21 cellular contexts compared by ENCODE assay signal in genomic region chr22:37002633-37003032, GRCh38. TPM values are rescaled to one million over a fixed set of nuclear protein-coding genes. Genes with fewer than 3 reads are reported as not detected.
DNase-seq lines count a peak whose midpoint lies in the region; ATAC-seq, FAIRE-seq and TF ChIP-seq lines count a peak whose summit lies in the region.
"Had no signal": no experiment of that assay in that cellular context is flagged by ENCODE, and none has a peak within 500 bp of the region (broad histone marks: within the 10 kb centered on the region; RNA-seq: fewer than 3 reads in every experiment).

No MANE protein-coding gene starts in this region.

- H4K20me1 ChIP-seq in H1 (replicated peaks in 1 of 2; ENCODE audit: control insufficient read depth in 1 of 2, insufficient read depth in 2 of 2, low read length in 2 of 2), result no peaks in the 10 kb centered on the region
- no peaks in the 10 kb centered on the region for H4K20me1 ChIP-seq in GM23248 (ENCODE audit: insufficient read depth)
- H4K20me1 ChIP-seq: BLaER1 treated with 17β-estradiol and CSF1 and Interleukin-3, amounts not matched to agents 10 nM and 100 nM had no signal

- no peak for TF ChIP-seq POLR2A in H1 (IDR thresholded peaks at IDR 0.05; ENCODE audit: control extremely low read depth in 1 of 2, low read depth in 2 of 2, low read length in 2 of 2)

- H2BK5ac ChIP-seq in H1 (ENCODE audit: low read depth, low read length) (no peak overlapping the region), neuronal stem cell (ENCODE audit: low read length) (no peak overlapping the region)

- ATAC-seq in activated CD8-positive, alpha-beta memory T cell treated with anti-CD3 and anti-CD28 coated beads, Interleukin-2, amount 10 ng/mL, durations not matched to agents 7 days and 5 days, result no peak
- ATAC-seq: HCT116 had no signal

- no peaks in the 10 kb centered on the region for H3F3A ChIP-seq in GM23248 (ENCODE audit: insufficient read depth)

- H3K23me2 ChIP-seq in H1 (ENCODE audit: low read depth, low read length), result no peaks in the 10 kb centered on the region

- H3K18ac ChIP-seq in H1 (ENCODE audit: extremely low read depth, low read length) (no peak overlapping the region), neuronal stem cell (ENCODE audit: low read length) (peak overlapping the region; percentile 59)

- H3K4me3 ChIP-seq in H1 (ENCODE audit: extremely low read depth in 1 of 4, insufficient read depth in 2 of 4, low read depth in 3 of 4, low read length in 4 of 4) (no peak overlapping the region), neuronal stem cell (ENCODE audit: low read length in 2 of 2) (no peak overlapping the region), GM23248 (no peak overlapping the region)
- H3K4me3 ChIP-seq: BLaER1 treated with 17β-estradiol and CSF1 and Interleukin-3, amounts not matched to agents 10 nM and 100 nM had no signal

- no peaks in the 10 kb centered on the region for H3K36me3 ChIP-seq in H1 (ENCODE audit: control insufficient read depth in 2 of 4, insufficient read depth in 4 of 4, low read length in 3 of 4)
- H3K36me3 ChIP-seq in neuronal stem cell (replicated peaks in 1 of 2; ENCODE audit: control insufficient read depth in 2 of 2, insufficient read depth in 2 of 2, low read length in 2 of 2), result no peaks in the 10 kb centered on the region
- H3K36me3 ChIP-seq in GM23248 (ENCODE audit: low read depth), result no peaks in the 10 kb centered on the region
- H3K36me3 ChIP-seq: BLaER1 treated with 17β-estradiol and CSF1 and Interleukin-3, amounts not matched to agents 10 nM and 100 nM had no signal

- WGBS in H1 (ENCODE audit: extremely low coverage in 1 of 2, insufficient coverage in 1 of 2, insufficient read length in 1 of 2, insufficient replicate concordance in 2 of 2, low coverage in 1 of 2, low lambda C conversion rate in 2 of 2, missing lambda C conversion rate in 1 of 2), 2 experiments, result 88% methylated on average over 7 of the region's 7 CpGs; no CpG with 5 or more reads in 1 of the 2 experiments
- WGBS in neuronal stem cell (ENCODE audit: extremely low coverage in 2 of 2, insufficient read length in 2 of 2, insufficient replicate concordance in 1 of 2), 2 donors, result no CpG with 5 or more reads among the region's 7 CpGs
- 40 to 57% methylated on average over 6 to 7 of the region's 7 CpGs for WGBS in GM23248 (ENCODE audit: low coverage in 1 of 2, low lambda C conversion rate in 2 of 2, missing lambda C conversion rate in 2 of 2), 2 experiments

- no peaks in the 10 kb centered on the region for H3K9me2 ChIP-seq in GM23248 (ENCODE audit: insufficient read depth)

- FAIRE-seq in H1 (lab: Jason Lieb, UNC), result no peak
- FAIRE-seq: G401.6, GM12891, H54 had no signal

- no peak overlapping the region for H3K4me2 ChIP-seq in H1 (ENCODE audit: insufficient read depth in 1 of 2, low read depth in 2 of 2, low read length in 2 of 2)
- H3K4me2 ChIP-seq in neuronal stem cell (ENCODE audit: insufficient read depth, low read length, poor library complexity, severe bottlenecking), result no peak overlapping the region
- no peak overlapping the region for H3K4me2 ChIP-seq in GM23248 (ENCODE audit: unreplicated experiment)
- H3K4me2 ChIP-seq: BLaER1 treated with 17β-estradiol and CSF1 and Interleukin-3, amounts not matched to agents 10 nM and 100 nM had no signal

- H3K27me3 ChIP-seq in H1 (replicated peaks in 1 of 4; ENCODE audit: control insufficient read depth in 3 of 4, extremely low read depth in 1 of 4, insufficient read depth in 3 of 4, low read length in 3 of 4) (peaks cover 0 to 3% (median 1%) of the 10 kb centered on the region in 4 experiments; a peak in 1 of 7 replicates), neuronal stem cell (ENCODE audit: control insufficient read depth in 3 of 3, insufficient read depth in 3 of 3, low read depth in 1 of 3, low read length in 3 of 3) (peaks cover 0 to 23% (median 0%) of the 10 kb centered on the region in 3 experiments), GM23248 (replicated peaks; ENCODE audit: insufficient read depth) (peaks cover 23% of the 10 kb centered on the region)
- H3K27me3 ChIP-seq: BLaER1 treated with 17β-estradiol and CSF1 and Interleukin-3, amounts not matched to agents 10 nM and 100 nM had no signal

- CTCF ChIA-PET in activated naive CD4-positive, alpha-beta T cell treated with anti-CD3 and anti-CD28 coated beads, Interleukin-2, amount 10 ng/mL, durations not matched to agents 7 days and 5 days (lab: Charles Lee), result no interaction called here
- CTCF ChIA-PET in H1 (lab: Charles Lee; ENCODE audit: partially characterized antibody), result interaction anchor here (0.5 to 5.4 kb wide), 3 partner anchors 19 to 25 kb away, joined by 3 to 25 read pairs (median 3); no protein-coding TSS in a partner anchor
- CTCF ChIA-PET in activated CD8-positive, alpha-beta memory T cell treated with anti-CD3 and anti-CD28 coated beads, Interleukin-2, amount 10 ng/mL, durations not matched to agents 7 days and 5 days (lab: Charles Lee), result no interaction called here

- H2AFZ ChIP-seq in H1 (ENCODE audit: low read length), result peak overlapping the region; percentile 56; the same call in 1 of the 2 replicates
- H2AFZ ChIP-seq in neuronal stem cell (ENCODE audit: low read length), result no peak overlapping the region
- no peak overlapping the region for H2AFZ ChIP-seq in GM23248

- no peak overlapping the region for H2BK15ac ChIP-seq in H1 (ENCODE audit: low read length)
- H2BK15ac ChIP-seq in neuronal stem cell (ENCODE audit: low read length), result no peak overlapping the region

- POLR2A ChIA-PET in H1 (lab: Charles Lee; ENCODE audit: partially characterized antibody), result no interaction called here

- no peaks in the 10 kb centered on the region for H3K36me3 Mint-ChIP-seq in activated naive CD4-positive, alpha-beta T cell treated with anti-CD3 and anti-CD28 coated beads, Interleukin-2, amount 10 ng/mL, durations not matched to agents 7 days and 5 days
- H3K36me3 Mint-ChIP-seq in activated CD8-positive, alpha-beta memory T cell treated with anti-CD3 and anti-CD28 coated beads, Interleukin-2, amount 10 ng/mL, durations not matched to agents 7 days and 5 days, result no peaks in the 10 kb centered on the region
- H3K36me3 Mint-ChIP-seq: CD4-positive, CD25-positive, alpha-beta regulatory T cell; IgD-negative memory B cell had no signal

- H2AK5ac ChIP-seq in H1 (ENCODE audit: low read depth, low read length) (no peak overlapping the region), neuronal stem cell (ENCODE audit: low read depth, low read length) (no peak overlapping the region)

- TF ChIP-seq CTCF in H1 (IDR thresholded peaks at IDR 0.05; ENCODE audit: control extremely low read depth in 1 of 3, insufficient read depth in 1 of 3, low read depth in 1 of 3, low read length in 3 of 3), result no peak

- H3K23ac ChIP-seq in H1 (ENCODE audit: insufficient read length), result no peak overlapping the region
- no peak overlapping the region for H3K23ac ChIP-seq in neuronal stem cell (ENCODE audit: low read depth, low read length, poor library complexity)

- H3K14ac ChIP-seq in H1 (ENCODE audit: insufficient read length) (no peak overlapping the region), neuronal stem cell (ENCODE audit: low read length) (no peak overlapping the region)

- H3K9ac ChIP-seq in H1 (replicated peaks in 1 of 4; ENCODE audit: extremely low read depth in 1 of 4, low read depth in 3 of 4, low read length in 3 of 4), result no peak overlapping the region
- H3K9ac ChIP-seq in neuronal stem cell (ENCODE audit: low read depth, low read length, poor library complexity), result no peak overlapping the region
- no peak overlapping the region for H3K9ac ChIP-seq in GM23248
- H3K9ac ChIP-seq: BLaER1 treated with 17β-estradiol and CSF1 and Interleukin-3, amounts not matched to agents 10 nM and 100 nM had no signal

- TF ChIP-seq RAD21 in H1 (IDR thresholded peaks at IDR 0.05 in 1 of 2, conservative IDR thresholded peaks at IDR 0.05 in 1 of 2; ENCODE audit: low read depth in 2 of 2, low read length in 2 of 2), result no peak

- no peak overlapping the region for H3K56ac ChIP-seq in H1 (replicated peaks; ENCODE audit: insufficient read length, low read depth, low read length)

- peak; percentile 16 for DNase-seq in activated naive CD4-positive, alpha-beta T cell treated with anti-CD3 and anti-CD28 coated beads, Interleukin-2, amount 10 ng/mL, durations not matched to agents 7 days and 5 days
- no peak for DNase-seq in activated naive CD4-positive, alpha-beta T cell treated with anti-CD3 and anti-CD28 coated beads, Interleukin-2, amount 50 U/mL, for 16 hours
- DNase-seq in H1 (ENCODE audit: low read depth in 1 of 2, low spot score in 2 of 2) (no peak), neuronal stem cell (ENCODE audit: low spot score) (no peak), superior temporal gyrus (ENCODE audit: extremely low spot score) (peak; percentile 46), DMS153 (lab: John Stamatoyannopoulos, UW) (no peak), GM23248 (no peak)
- DNase-seq in activated CD8-positive, alpha-beta memory T cell treated with anti-CD3 and anti-CD28 coated beads, Interleukin-2, amount 10 ng/mL, durations not matched to agents 7 days and 5 days, result no peak
- DNase-seq: 8988T; AML-193; Calu3; CD4-positive, CD25-positive, alpha-beta regulatory T cell; DMS 273 treated with DMSO at 0.1 percent for 48 hours; DMS79 treated with DMSO at 0.1 percent for 48 hours; EL had no signal

- TF ChIP-seq EP300 in H1 (IDR thresholded peaks at IDR 0.05; ENCODE audit: borderline replicate concordance in 1 of 2, low read depth in 2 of 2, low read length in 2 of 2), result no peak

- in situ Hi-C loops in GM23248 (cut with MboI), result no loop called here

- H4K91ac ChIP-seq in H1 (replicated peaks; ENCODE audit: insufficient read length, low read length) (no peak overlapping the region), neuronal stem cell (ENCODE audit: low read depth, low read length, poor library complexity) (peak overlapping the region; percentile 19)

- H3K9me3 Mint-ChIP-seq in activated naive CD4-positive, alpha-beta T cell treated with anti-CD3 and anti-CD28 coated beads, Interleukin-2, amount 10 ng/mL, durations not matched to agents 7 days and 5 days, result no peaks in the 10 kb centered on the region
- no peaks in the 10 kb centered on the region for H3K9me3 Mint-ChIP-seq in activated CD8-positive, alpha-beta memory T cell treated with anti-CD3 and anti-CD28 coated beads, Interleukin-2, amount 10 ng/mL, durations not matched to agents 7 days and 5 days (ENCODE audit: low read depth)

- H3K4me1 ChIP-seq in H1 (replicated peaks in 1 of 4; ENCODE audit: control insufficient read depth in 3 of 4, insufficient read depth in 4 of 4, low read length in 3 of 4) (peaks cover 0 to 7% (median 2%) of the 10 kb centered on the region in 4 experiments; a peak in 6 of 7 replicates), neuronal stem cell (ENCODE audit: control insufficient read depth in 2 of 2, insufficient read depth in 1 of 2, low read depth in 1 of 2, low read length in 2 of 2) (peaks cover 4 to 12% of the 10 kb centered on the region in 2 donors), GM23248 (ENCODE audit: insufficient read depth) (no peaks in the 10 kb centered on the region)

- H4K8ac ChIP-seq in H1 (ENCODE audit: extremely low read depth, insufficient read depth, low read length), result no peak overlapping the region
- H4K8ac ChIP-seq in neuronal stem cell (ENCODE audit: low read depth, low read length), result no peak overlapping the region

- H2BK120ac ChIP-seq in H1 (replicated peaks; ENCODE audit: low read depth, low read length) (no peak overlapping the region), neuronal stem cell (ENCODE audit: low read depth, low read length) (no peak overlapping the region)

- no peaks in the 10 kb centered on the region for H3K4me1 Mint-ChIP-seq in activated naive CD4-positive, alpha-beta T cell treated with anti-CD3 and anti-CD28 coated beads, Interleukin-2, amount 10 ng/mL, durations not matched to agents 7 days and 5 days
- no peaks in the 10 kb centered on the region for H3K4me1 Mint-ChIP-seq in activated CD8-positive, alpha-beta memory T cell treated with anti-CD3 and anti-CD28 coated beads, Interleukin-2, amount 10 ng/mL, durations not matched to agents 7 days and 5 days
- H3K4me1 Mint-ChIP-seq: CD4-positive, CD25-positive, alpha-beta regulatory T cell; IgD-negative memory B cell had no signal

- H3K27me3 Mint-ChIP-seq in activated naive CD4-positive, alpha-beta T cell treated with anti-CD3 and anti-CD28 coated beads, Interleukin-2, amount 10 ng/mL, durations not matched to agents 7 days and 5 days, result peaks cover 81% of the 10 kb centered on the region
- peaks cover 35% of the 10 kb centered on the region for H3K27me3 Mint-ChIP-seq in activated CD8-positive, alpha-beta memory T cell treated with anti-CD3 and anti-CD28 coated beads, Interleukin-2, amount 10 ng/mL, durations not matched to agents 7 days and 5 days

- 0 out of 2 replicates have a peak overlapping the region, but pooled peaks have one; percentile 85 for H2BK12ac ChIP-seq in H1 (ENCODE audit: low read depth, low read length)
- H2BK12ac ChIP-seq in neuronal stem cell (ENCODE audit: low read length), result no peak overlapping the region

- H3K79me1 ChIP-seq in H1 (ENCODE audit: low read depth, low read length) (no peaks in the 10 kb centered on the region), neuronal stem cell (ENCODE audit: low read depth, low read length) (no peaks in the 10 kb centered on the region)

- H4K5ac ChIP-seq in H1 (ENCODE audit: insufficient read length, low read depth, low read length), result no peak overlapping the region

- H3K4me3 Mint-ChIP-seq in activated naive CD4-positive, alpha-beta T cell treated with anti-CD3 and anti-CD28 coated beads, Interleukin-2, amount 10 ng/mL, durations not matched to agents 7 days and 5 days, result no peak overlapping the region
- no peak overlapping the region for H3K4me3 Mint-ChIP-seq in activated CD8-positive, alpha-beta memory T cell treated with anti-CD3 and anti-CD28 coated beads, Interleukin-2, amount 10 ng/mL, durations not matched to agents 7 days and 5 days
- H3K4me3 Mint-ChIP-seq: CD4-positive, CD25-positive, alpha-beta regulatory T cell; IgD-negative memory B cell had no signal

- H2BK20ac ChIP-seq in H1 (ENCODE audit: low read length), result no peak overlapping the region

- H3K27ac Mint-ChIP-seq in activated naive CD4-positive, alpha-beta T cell treated with anti-CD3 and anti-CD28 coated beads, Interleukin-2, amount 10 ng/mL, durations not matched to agents 7 days and 5 days, result no peak overlapping the region
- H3K27ac Mint-ChIP-seq in activated CD8-positive, alpha-beta memory T cell treated with anti-CD3 and anti-CD28 coated beads, Interleukin-2, amount 10 ng/mL, durations not matched to agents 7 days and 5 days, result no peak overlapping the region

- H3K27ac ChIP-seq in H1 (ENCODE audit: low read depth, low read length) (no peak overlapping the region), neuronal stem cell (replicated peaks; ENCODE audit: low read length) (no peak overlapping the region), GM23248 (no peak overlapping the region)
- H3K27ac ChIP-seq: BLaER1 treated with 17β-estradiol and CSF1 and Interleukin-3, amounts not matched to agents 10 nM and 100 nM had no signal

- H3K79me2 ChIP-seq in H1 (ENCODE audit: control insufficient read depth in 1 of 2, insufficient read depth in 2 of 2, low read length in 2 of 2), result no peaks in the 10 kb centered on the region
- H3K79me2 ChIP-seq in GM23248 (ENCODE audit: insufficient read depth), result no peaks in the 10 kb centered on the region

- H3K9me3 ChIP-seq in H1 (ENCODE audit: insufficient read depth in 2 of 2, low read depth in 1 of 2, low read length in 1 of 2), result no peaks in the 10 kb centered on the region
- H3K9me3 ChIP-seq in neuronal stem cell (replicated peaks in 1 of 2; ENCODE audit: control insufficient read depth in 2 of 2, insufficient read depth in 1 of 2, low read depth in 1 of 2, low read length in 2 of 2), result peaks cover 0 to 3% of the 10 kb centered on the region in 2 donors
- H3K9me3 ChIP-seq in GM23248 (ENCODE audit: low read depth), result no peaks in the 10 kb centered on the region

- H3K4ac ChIP-seq in H1 (replicated peaks; ENCODE audit: insufficient read length, low read depth, low read length) (no peak overlapping the region), neuronal stem cell (ENCODE audit: low read length) (no peak overlapping the region)

RNA-seq across cellular contexts. Expression of gene TST, which starts 16.6 kb away (rescaled TPM):
- 22.6 and 23.6 TPM in 2 replicates for total RNA-seq in H1 (2021; fragmentation: NEBNext Ultra II Directional; extraction: Animal tissue kit (Norgen Biotek cat#: 25700))
- polyA plus RNA-seq in H1 (2011; rRNA removed), result 61.6 and 82.8 TPM in 2 replicates
- 53.6 TPM for polyA plus RNA-seq in H1 (2011; cell fraction: cytosol; rRNA removed)
- 57.3 TPM for polyA plus RNA-seq in H1 (2011; cell fraction: nucleus; rRNA removed)
- polyA plus RNA-seq in H1 (2012, experiment 1 of 2), result 20.0 to 33.4 TPM (median 31.7 TPM) in 4 replicates
- polyA plus RNA-seq in H1 (2012, experiment 2 of 2), result 46.9 TPM
- 21.6 TPM for polyA plus RNA-seq in H1 (2013, experiment 1 of 2)
- polyA plus RNA-seq in H1 (2013, experiment 2 of 2), result 21.2 TPM
- 15.3 and 16.1 TPM in 2 replicates for polyA minus RNA-seq in H1 (2011; rRNA and poly(A)+ RNA removed)
- polyA minus RNA-seq in H1 (2011; cell fraction: cytosol; rRNA and poly(A)+ RNA removed), result 15.0 TPM
- polyA minus RNA-seq in H1 (2011; cell fraction: nucleus; rRNA and poly(A)+ RNA removed), result 24.1 TPM
- 29.6 TPM for polyA plus RNA-seq in neuronal stem cell (2013, experiment 1 of 2)
- 29.3 TPM for polyA plus RNA-seq in neuronal stem cell (2013, experiment 2 of 2)
- total RNA-seq in activated CD8-positive, alpha-beta memory T cell treated with anti-CD3 and anti-CD28 coated beads, Interleukin-2, amount 10 ng/mL, durations not matched to agents 7 days and 5 days, result 10 to 100 TPM; 11.2 to 29.3 TPM
- 44.5 and 46.7 TPM in 2 replicates for total RNA-seq in GM23248 (2014; rRNA removed; shearing (Covaris generic))
- polyA plus RNA-seq in GM23248 (2016; fragmentation: Nextera tagmentation; extraction: Ambion mirVana), result 16.9 and 17.2 TPM in 2 replicates
- total RNA-seq: CD4-positive, CD25-positive, alpha-beta regulatory T cell had no signal

RNA-seq across cellular contexts. Expression of gene MPST, which starts 16.9 kb away (rescaled TPM):
- total RNA-seq in H1 (2021; fragmentation: NEBNext Ultra II Directional; extraction: Animal tissue kit (Norgen Biotek cat#: 25700)), result 86.0 and 89.9 TPM in 2 replicates
- polyA plus RNA-seq in H1 (2011; rRNA removed) (124 and 229 TPM in 2 replicates), GM23248 (2016; fragmentation: Nextera tagmentation; extraction: Ambion mirVana) (48.5 and 50.1 TPM in 2 replicates)
- polyA plus RNA-seq in H1 (2011; cell fraction: cytosol; rRNA removed), result 146 TPM
- polyA plus RNA-seq in H1 (2011; cell fraction: nucleus; rRNA removed), result 185 TPM
- polyA plus RNA-seq in H1 (2012, experiment 1 of 2), result 52.9 to 98.2 TPM (median 88.2 TPM) in 4 replicates
- 88.4 TPM for polyA plus RNA-seq in H1 (2012, experiment 2 of 2)
- 83.0 TPM for polyA plus RNA-seq in H1 (2013, experiment 1 of 2)
- 81.8 TPM for polyA plus RNA-seq in H1 (2013, experiment 2 of 2)
- 13.0 and 20.1 TPM in 2 replicates for polyA minus RNA-seq in H1 (2011; rRNA and poly(A)+ RNA removed)
- 66.1 TPM for polyA minus RNA-seq in H1 (2011; cell fraction: cytosol; rRNA and poly(A)+ RNA removed)
- 39.9 TPM for polyA minus RNA-seq in H1 (2011; cell fraction: nucleus; rRNA and poly(A)+ RNA removed)
- polyA plus RNA-seq in neuronal stem cell (2013, experiment 1 of 2), result 164 TPM
- 164 TPM for polyA plus RNA-seq in neuronal stem cell (2013, experiment 2 of 2)
- 10 to 100 TPM; 42.3 to 61.0 TPM for total RNA-seq in activated CD8-positive, alpha-beta memory T cell treated with anti-CD3 and anti-CD28 coated beads, Interleukin-2, amount 10 ng/mL, durations not matched to agents 7 days and 5 days
- 68.2 and 72.0 TPM in 2 replicates for total RNA-seq in GM23248 (2014; rRNA removed; shearing (Covaris generic))

RNA-seq across cellular contexts. Expression of gene KCTD17, which starts 48.9 kb away (rescaled TPM):
- total RNA-seq in H1 (2021; fragmentation: NEBNext Ultra II Directional; extraction: Animal tissue kit (Norgen Biotek cat#: 25700)), result 35.8 and 39.4 TPM in 2 replicates
- polyA plus RNA-seq in H1 (2011; rRNA removed), result 44.0 and 69.0 TPM in 2 replicates
- 47.9 TPM for polyA plus RNA-seq in H1 (2011; cell fraction: cytosol; rRNA removed)
- 87.7 TPM for polyA plus RNA-seq in H1 (2011; cell fraction: nucleus; rRNA removed)
- polyA plus RNA-seq in H1 (2012, experiment 1 of 2), result 24.9 to 38.8 TPM (median 38.0 TPM) in 4 replicates
- 36.2 TPM for polyA plus RNA-seq in H1 (2012, experiment 2 of 2)
- 21.4 TPM for polyA plus RNA-seq in H1 (2013, experiment 1 of 2)
- 23.8 TPM for polyA plus RNA-seq in H1 (2013, experiment 2 of 2)
- 22.1 and 45.1 TPM in 2 replicates for polyA minus RNA-seq in H1 (2011; rRNA and poly(A)+ RNA removed)
- polyA minus RNA-seq in H1 (2011; cell fraction: cytosol; rRNA and poly(A)+ RNA removed), result 20.6 TPM
- 27.7 TPM for polyA minus RNA-seq in H1 (2011; cell fraction: nucleus; rRNA and poly(A)+ RNA removed)
- polyA plus RNA-seq in neuronal stem cell (2013, experiment 1 of 2), result 46.3 TPM
- 47.4 TPM for polyA plus RNA-seq in neuronal stem cell (2013, experiment 2 of 2)
- total RNA-seq in activated CD8-positive, alpha-beta memory T cell treated with anti-CD3 and anti-CD28 coated beads, Interleukin-2, amount 10 ng/mL, durations not matched to agents 7 days and 5 days, result 10 to 100 TPM; 47.7 to 53.4 TPM
- total RNA-seq in GM23248 (2014; rRNA removed; shearing (Covaris generic)), result 54.8 and 59.6 TPM in 2 replicates
- polyA plus RNA-seq in GM23248 (2016; fragmentation: Nextera tagmentation; extraction: Ambion mirVana), result 41.6 and 45.7 TPM in 2 replicates

Comparison
In these comparisons a context has a peak if more than half of its experiments do, and no peak if none do; other contexts are left out.
1. DNase-seq: peak in activated naive CD4-positive, alpha-beta T cell treated with anti-CD3 and anti-CD28 coated beads, Interleukin-2, amount 10 ng/mL, durations not matched to agents 7 days and 5 days (single experiment) and superior temporal gyrus (single experiment); none in activated naive CD4-positive, alpha-beta T cell treated with anti-CD3 and anti-CD28 coated beads, Interleukin-2, amount 50 U/mL, for 16 hours (single experiment), H1 (0 of 2), neuronal stem cell (single experiment), activated CD8-positive, alpha-beta memory T cell treated with anti-CD3 and anti-CD28 coated beads, Interleukin-2, amount 10 ng/mL, durations not matched to agents 7 days and 5 days (single experiment), DMS153 (single experiment) and GM23248 (single experiment).